In genomic region chr17:76446449-76447231, GRCh38 we compare ENCODE assay signal across 8 cellular contexts. TPM values are rescaled to one million over a fixed set of nuclear protein-coding genes. Genes with fewer than 3 reads are reported as not detected.
DNase-seq lines count a peak whose midpoint lies in the region; ATAC-seq and TF ChIP-seq lines count a peak whose summit lies in the region.

No MANE protein-coding gene starts in this region.

- peaks cover 35% of the 10 kb centered on the region for H3F3A ChIP-seq in PC-9 (ENCODE audit: insufficient read depth, low read depth)

- DNase-seq in NCI-H2196 (lab: John Stamatoyannopoulos, UW; ENCODE audit: unreplicated experiment), result peak; percentile 20
- DNase-seq in NCI-H2196 treated with DMSO at 0.1 percent for 48 hours (lab: John Stamatoyannopoulos, UW; ENCODE audit: unreplicated experiment), result no peak
- DNase-seq in PC-9, result peak; percentile 67 to 80
- DNase-seq in fibroblast of mammary gland (ENCODE audit: low read depth), result peak; percentile 93
- peak in 1 of 2 donors; percentile 67 for DNase-seq in gastrocnemius medialis
- no peak for DNase-seq in activated effector memory CD4-positive, alpha-beta T cell treated with anti-CD3 and anti-CD28 coated beads, Interleukin-2, amount 50 U/mL, for 16 hours

- H3K4me1 ChIP-seq in PC-9 (replicated peaks; ENCODE audit: insufficient read depth), result peaks cover 52% of the 10 kb centered on the region
- H3K4me1 ChIP-seq in gastrocnemius medialis, result peaks cover 46 to 49% of the 10 kb centered on the region in 2 donors

- peaks cover 16% of the 10 kb centered on the region; the same call in 1 of the 2 replicates for H4K20me1 ChIP-seq in PC-9 (ENCODE audit: insufficient read depth)

- ATAC-seq in gastrocnemius medialis (peak; percentile 61 to 89), GM19463 (IDR thresholded peaks at IDR 0.05; ENCODE audit: unreplicated experiment) (no peak), GM18498 (IDR thresholded peaks at IDR 0.05; ENCODE audit: unreplicated experiment) (no peak)

- no peaks in the 10 kb centered on the region for H3K9me2 ChIP-seq in PC-9 (ENCODE audit: insufficient read depth)

- no peaks in the 10 kb centered on the region for H3K27me3 ChIP-seq in PC-9 (ENCODE audit: insufficient read depth, low read depth)
- no peaks in the 10 kb centered on the region for H3K27me3 ChIP-seq in gastrocnemius medialis

- peak overlapping the region; percentile 98 for H3K27ac ChIP-seq in PC-9
- peak overlapping the region; percentile 61 to 72 (median 70) for H3K27ac ChIP-seq in gastrocnemius medialis

- POLR2A ChIA-PET in PC-9 (lab: Charles Lee; ENCODE audit: unreplicated experiment), result interaction anchor here (0.7 kb wide), 1 partner anchor 51 kb away, joined by 5 read pairs; no protein-coding TSS in a partner anchor

- BruUV-seq in PC-9 (replicated peaks; lab: Mats Ljungman, UMichigan), result no TSS peak

- intact Hi-C loops in PC-9 (cut with micrococcal nuclease; ENCODE audit: unreplicated experiment), result no loop called here
- intact Hi-C loops in gastrocnemius medialis (cut with DNase I; ENCODE audit: low total_unique reads), result no loop called here

- no peak for TF ChIP-seq POLR2A in gastrocnemius medialis (IDR thresholded peaks at IDR 0.05)

- no peak overlapping the region for H2AFZ ChIP-seq in PC-9

- H3K4me3 ChIP-seq in PC-9, result peak overlapping the region; percentile 53; the same call in 1 of the 2 replicates
- peak overlapping the region; percentile 33 for H3K4me3 ChIP-seq in fibroblast of mammary gland (ENCODE audit: control insufficient read depth, low read depth, low read length)
- H3K4me3 ChIP-seq in gastrocnemius medialis, result peak overlapping the region in 1 of 4 donors; percentile 20

- H3K4me2 ChIP-seq in PC-9, result peak overlapping the region; percentile 90

- H3K36me3 ChIP-seq in PC-9 (ENCODE audit: low read depth) (no peaks in the 10 kb centered on the region), gastrocnemius medialis (no peaks in the 10 kb centered on the region)

- no peaks in the 10 kb centered on the region for H3K9me3 ChIP-seq in PC-9 (ENCODE audit: insufficient read depth, low read depth)
- H3K9me3 ChIP-seq in gastrocnemius medialis, result no peaks in the 10 kb centered on the region

- CTCF ChIA-PET in PC-9 (lab: Charles Lee), result interaction anchor here (0.6 kb wide), 1 partner anchor 149 kb away, joined by 4 read pairs; no protein-coding TSS in a partner anchor

- TF ChIP-seq CTCF in PC-9 (conservative IDR thresholded peaks at IDR 0.05), result no peak
- no peak for TF ChIP-seq CTCF in fibroblast of mammary gland (conservative IDR thresholded peaks at IDR 0.05; ENCODE audit: control insufficient read depth, insufficient read depth, low read depth, low read length)
- TF ChIP-seq CTCF in gastrocnemius medialis (IDR thresholded peaks at IDR 0.05 in 4 of 5, conservative IDR thresholded peaks at IDR 0.05 in 1 of 5), result no peak

- H3K79me2 ChIP-seq in PC-9 (ENCODE audit: low read depth), result peaks cover 90% of the 10 kb centered on the region

- in situ Hi-C loops in gastrocnemius medialis (cut with MboI; ENCODE audit: low sequenced_read_pairs in 4 of 4), result no loop called here

RNA-seq across cellular contexts. Expression of gene UBE2O, which starts 6.3 kb away (rescaled TPM):
- total RNA-seq in PC-9 (2021), result 27.4 and 28.0 TPM in 2 replicates
- total RNA-seq in gastrocnemius medialis, result 10 to 100 TPM; 16.4 to 46.5 (median 32.4) TPM

RNA-seq across cellular contexts. Expression of gene AANAT, which starts 20.8 kb away (rescaled TPM):
- total RNA-seq in PC-9 (2021) (0.65 TPM in 1 of 2 replicates, not detected in the other), gastrocnemius medialis (not detected)

RNA-seq across cellular contexts. Expression of gene RHBDF2, which starts 54.6 kb away (rescaled TPM):
- total RNA-seq in PC-9 (2021) (39.6 and 51.6 TPM in 2 replicates), gastrocnemius medialis (10 to 100 TPM; 11.4 to 29.8 (median 23.3) TPM)

Comparison
In these comparisons a context has a peak if more than half of its experiments do, and no peak if none do; other contexts are left out.
1. DNase-seq: peak in NCI-H2196 (single experiment), PC-9 (2 of 2) and fibroblast of mammary gland (single experiment); none in NCI-H2196 treated with DMSO at 0.1 percent for 48 hours (single experiment) and activated effector memory CD4-positive, alpha-beta T cell treated with anti-CD3 and anti-CD28 coated beads, Interleukin-2, amount 50 U/mL, for 16 hours (single experiment).
2. ATAC-seq: peak in gastrocnemius medialis (2 of 2); none in GM19463 (single experiment) and GM18498 (single experiment).